In genomic region chr1:50666849-50667248, GRCh38 we compare ENCODE assay signal across 1 cellular context.
TF ChIP-seq lines count a peak whose summit lies in the region.

No MANE protein-coding gene starts in this region.

TF ChIP-seq in SK-N-SH, 30 proteins besides CTCF, POLR2A, EP300 and RAD21 (continued from another document):
- no peak for TF ChIP-seq MAX (IDR thresholded peaks at IDR 0.05; ENCODE audit: low read depth)
- TF ChIP-seq CHD2 (IDR thresholded peaks at IDR 0.05; ENCODE audit: low read length, partially characterized antibody), result no peak
TF ChIP-seq in SK-N-SH: peak in this region for 0.
